ENCODE assay signal across 10 cellular contexts in the genomic region with DNA sequence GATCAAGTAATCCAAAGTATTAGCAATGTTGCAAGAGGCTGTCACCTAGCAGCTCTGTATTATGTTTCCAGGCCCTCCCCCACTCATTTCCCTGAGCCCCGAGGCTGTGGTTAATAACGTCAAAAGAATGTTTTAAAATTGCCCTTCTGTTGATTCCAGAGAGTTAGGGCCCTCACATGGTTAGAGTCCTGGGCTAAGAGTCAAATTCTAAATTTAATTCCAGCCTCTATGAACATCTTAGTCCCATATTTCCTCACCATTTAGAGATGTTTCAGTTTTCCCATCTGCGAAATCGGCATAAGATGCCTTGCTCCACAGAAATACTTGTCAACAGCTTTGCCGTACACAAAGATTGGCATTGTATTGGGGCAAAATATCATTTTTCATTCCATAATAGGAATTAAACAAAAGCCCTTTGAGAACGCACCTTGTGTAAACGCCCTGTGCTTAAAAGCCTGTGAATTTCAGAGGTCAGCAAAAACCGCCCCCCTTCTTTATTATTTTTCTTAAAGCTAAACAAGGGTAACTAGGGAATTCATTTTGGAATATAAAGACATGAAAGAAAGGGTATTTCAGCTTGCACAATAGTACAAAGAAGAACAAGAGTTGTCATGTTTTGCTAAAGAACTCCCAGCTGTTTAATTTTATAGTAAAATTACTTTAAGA.
A peak's percentile ranks its signal among the peaks of the same experiment; 100 is the strongest.
DNase-seq lines count a peak whose midpoint lies in the region; ATAC-seq and TF ChIP-seq lines count a peak whose summit lies in the region.
"Had no signal": no experiment of that assay in that cellular context is flagged by ENCODE, and none has a peak within 500 bp of the region (broad histone marks: within the 10 kb centered on the region; RNA-seq: fewer than 3 reads in every experiment).

No MANE protein-coding gene starts in this region.

- no peaks in the 10 kb centered on the region for H4K20me1 ChIP-seq in fibroblast of lung (ENCODE audit: control insufficient read depth, extremely low read depth, insufficient read depth, low read length)

- H3K4me2 ChIP-seq in fibroblast of lung (ENCODE audit: extremely low read depth, insufficient read depth, low read length) (peak overlapping the region; percentile 7), skeletal muscle satellite cell (ENCODE audit: low read length) (peak overlapping the region; percentile 1)

- ATAC-seq in HG02885 (IDR thresholded peaks at IDR 0.05; ENCODE audit: poor library complexity, unreplicated experiment) (no peak), GM21447 (IDR thresholded peaks at IDR 0.05; ENCODE audit: unreplicated experiment) (no peak)

- peaks cover 49% of the 10 kb centered on the region for H3K79me2 ChIP-seq in fibroblast of lung (ENCODE audit: control insufficient read depth, insufficient read depth, low read length)

- H3K27me3 ChIP-seq in Peyer's patch (no peaks in the 10 kb centered on the region), fibroblast of lung (ENCODE audit: control insufficient read depth, insufficient read depth, low read length) (no peaks in the 10 kb centered on the region), skeletal muscle satellite cell (ENCODE audit: control insufficient read depth, insufficient read depth, low read length) (no peaks in the 10 kb centered on the region)
- H3K27me3 ChIP-seq: neutrophil had no signal

- H3K27ac ChIP-seq in Peyer's patch (peak overlapping the region; percentile 41 to 72 (median 61)), fibroblast of lung (ENCODE audit: insufficient read depth, low read length) (peak overlapping the region; percentile 33)
- H3K27ac ChIP-seq: neutrophil had no signal

- H2AFZ ChIP-seq in fibroblast of lung (ENCODE audit: low read length) = no peak overlapping the region

- H3K4me1 ChIP-seq in Peyer's patch (peaks cover 0 to 30% (median 15%) of the 10 kb centered on the region in 4 donors), fibroblast of lung (ENCODE audit: control insufficient read depth, extremely low read depth, insufficient read depth, low read length) (peaks cover 26% of the 10 kb centered on the region), skeletal muscle satellite cell (ENCODE audit: control insufficient read depth, insufficient read depth, low read length) (peaks cover 39% of the 10 kb centered on the region)

- no peak for TF ChIP-seq CTCF in Peyer's patch (IDR thresholded peaks at IDR 0.05)
- TF ChIP-seq CTCF in fibroblast of lung (conservative IDR thresholded peaks at IDR 0.05 in 1 of 2, IDR thresholded peaks at IDR 0.05 in 1 of 2; ENCODE audit: low read depth in 1 of 2, low read length in 2 of 2) = no peak

- H3K4me3 ChIP-seq in Peyer's patch (no peak overlapping the region), fibroblast of lung (replicated peaks in 1 of 4; ENCODE audit: control extremely low read depth in 1 of 4, insufficient read depth in 1 of 4, low read depth in 3 of 4, low read length in 4 of 4) (no peak overlapping the region), skeletal muscle satellite cell (ENCODE audit: low read length) (no peak overlapping the region)

- TF ChIP-seq POLR2A in Peyer's patch (IDR thresholded peaks at IDR 0.05) = no peak

- H3K36me3 ChIP-seq in Peyer's patch (no peaks in the 10 kb centered on the region), fibroblast of lung (ENCODE audit: control insufficient read depth, insufficient read depth, low read length) (no peaks in the 10 kb centered on the region), skeletal muscle satellite cell (ENCODE audit: insufficient read depth, low read length) (no peaks in the 10 kb centered on the region)
- H3K36me3 ChIP-seq: neutrophil had no signal

- H3K9me3 ChIP-seq in Peyer's patch (no peaks in the 10 kb centered on the region), fibroblast of lung (ENCODE audit: control insufficient read depth, insufficient read depth, low read depth, low read length) (no peaks in the 10 kb centered on the region), skeletal muscle satellite cell (replicated peaks; ENCODE audit: low read length) (no peaks in the 10 kb centered on the region)
- H3K9me3 ChIP-seq: neutrophil had no signal

- H3K9ac ChIP-seq in fibroblast of lung (ENCODE audit: insufficient read depth, low read length) = no peak overlapping the region
- peak overlapping the region; percentile 10 for H3K9ac ChIP-seq in skeletal muscle satellite cell (ENCODE audit: low read depth, low read length)

- DNase-seq in DMS153 (lab: John Stamatoyannopoulos, UW) = peak; percentile 30
- no peak for DNase-seq in DMS153 treated with DMSO at 0.1 percent for 48 hours (lab: John Stamatoyannopoulos, UW; ENCODE audit: unreplicated experiment)
- DNase-seq in Peyer's patch = no peak
- DNase-seq in fibroblast of lung (ENCODE audit: low read depth in 2 of 2) = peak; percentile 84 to 87
- DNase-seq in MV-4-11 (lab: John Stamatoyannopoulos, UW) = no peak
- DNase-seq: 8988T had no signal

Comparison
In these comparisons a context has a peak if more than half of its experiments do, and no peak if none do; other contexts are left out.
1. DNase-seq: peak in DMS153 (single experiment) and fibroblast of lung (2 of 2); none in DMS153 treated with DMSO at 0.1 percent for 48 hours (single experiment), Peyer's patch (0 of 3) and MV-4-11 (single experiment).